ENCODE assay signal across 11 cellular contexts in genomic region chr2:28619213-28620196, GRCh38.
DNase-seq lines count a peak whose midpoint lies in the region; TF ChIP-seq lines count a peak whose summit lies in the region.
"Had no signal": no experiment of that assay in that cellular context is flagged by ENCODE, and none has a peak within 500 bp of the region (broad histone marks: within the 10 kb centered on the region; RNA-seq: fewer than 3 reads in every experiment).

No MANE protein-coding gene starts in this region.

- H2AFZ ChIP-seq in OCI-LY3 (ENCODE audit: low read depth, low read length): peak overlapping the region; percentile 16; the same call in 1 of the 2 replicates

- DNase-seq in CD4-positive, alpha-beta memory T cell: no peak
- no peak for DNase-seq in effector memory CD4-positive, alpha-beta T cell
- peak; percentile 22 for DNase-seq in pons (ENCODE audit: low spot score)
- no peak for DNase-seq in NCI-H187 (lab: John Stamatoyannopoulos, UW)
- no peak for DNase-seq in brain microvascular endothelial cell
- no peak for DNase-seq in stimulated activated CD4-positive, alpha-beta T cell treated with anti-CD3 and anti-CD28 coated beads, Interleukin-4, amount 100 ng/mL, for 1 hour
- DNase-seq in NCI-H2107 treated with DMSO at 0.1 percent for 48 hours (lab: John Stamatoyannopoulos, UW; ENCODE audit: unreplicated experiment): no peak
- DNase-seq: DMS 273 treated with DMSO at 0.1 percent for 48 hours, NCI-H146, T-helper 9 cell had no signal

- H3K4me3 ChIP-seq in CD4-positive, alpha-beta memory T cell (ENCODE audit: low read length in 2 of 2): no peak overlapping the region
- H3K4me3 ChIP-seq in OCI-LY3 (ENCODE audit: low read length) (no peak overlapping the region), brain microvascular endothelial cell (ENCODE audit: low read depth, low read length) (no peak overlapping the region)
- no peak overlapping the region for H3K4me3 ChIP-seq in effector memory CD4-positive, alpha-beta T cell (ENCODE audit: insufficient read depth, low read depth, low read length, poor library complexity, severe bottlenecking)

- in situ Hi-C loops in brain microvascular endothelial cell (cut with HindIII; ENCODE audit: low pct_ligation_motif_present, low sequenced_read_pairs): no loop called here

- no peaks in the 10 kb centered on the region for H3K36me3 ChIP-seq in CD4-positive, alpha-beta memory T cell (ENCODE audit: insufficient read depth, low read length)
- no peaks in the 10 kb centered on the region for H3K36me3 ChIP-seq in OCI-LY3 (replicated peaks; ENCODE audit: low read depth, low read length)
- no peaks in the 10 kb centered on the region for H3K36me3 ChIP-seq in effector memory CD4-positive, alpha-beta T cell (ENCODE audit: control insufficient read depth, insufficient read depth, low read length)
- H3K36me3 ChIP-seq in brain microvascular endothelial cell (replicated peaks): no peaks in the 10 kb centered on the region

- H3K27me3 ChIP-seq in CD4-positive, alpha-beta memory T cell (ENCODE audit: insufficient read depth, low read length): no peaks in the 10 kb centered on the region
- H3K27me3 ChIP-seq in OCI-LY3 (ENCODE audit: low read depth, low read length) (no peaks in the 10 kb centered on the region), brain microvascular endothelial cell (replicated peaks) (no peaks in the 10 kb centered on the region)
- H3K27me3 ChIP-seq in effector memory CD4-positive, alpha-beta T cell (replicated peaks; ENCODE audit: control insufficient read depth, insufficient read depth, low read length, poor library complexity, severe bottlenecking): no peaks in the 10 kb centered on the region

- peak overlapping the region in 6 of 8 donors; percentile 2 to 84 (median 67) for H3K4me3 Mint-ChIP-seq in CD4-positive, alpha-beta memory T cell

- peak overlapping the region; percentile 97 for H3K27ac ChIP-seq in CD4-positive, alpha-beta memory T cell (ENCODE audit: low read depth, low read length)
- H3K27ac ChIP-seq in OCI-LY3 (ENCODE audit: low read length): no peak overlapping the region
- peak overlapping the region; percentile 44 for H3K27ac ChIP-seq in effector memory CD4-positive, alpha-beta T cell (ENCODE audit: insufficient read depth, low read length, poor library complexity, severe bottlenecking)
- no peak overlapping the region for H3K27ac ChIP-seq in brain microvascular endothelial cell

- no peak for TF ChIP-seq CTCF in OCI-LY3 (IDR thresholded peaks at IDR 0.05; ENCODE audit: low read depth, low read length)
- no peak for TF ChIP-seq CTCF in brain microvascular endothelial cell (IDR thresholded peaks at IDR 0.05; ENCODE audit: low read depth, low read length, missing control alignments)

- peaks cover 0 to 3% (median 0%) of the 10 kb centered on the region in 8 donors for H3K9me3 Mint-ChIP-seq in CD4-positive, alpha-beta memory T cell

- peaks cover 62 to 79% (median 65%) of the 10 kb centered on the region in 4 donors for H3K4me1 Mint-ChIP-seq in CD4-positive, alpha-beta memory T cell

- H3K4me2 ChIP-seq in OCI-LY3 (ENCODE audit: low read length): peak overlapping the region; percentile 21; the same call in 1 of the 2 replicates

- no peaks in the 10 kb centered on the region for H3K27me3 Mint-ChIP-seq in CD4-positive, alpha-beta memory T cell

- CTCF ChIA-PET in CD4-positive, alpha-beta memory T cell (lab: Charles Lee; ENCODE audit: partially characterized antibody): interaction anchor here (1.0 to 7.8 kb wide), 3 partner anchors 10 to 25 kb away, joined by 3 to 114 read pairs (median 3); no protein-coding TSS in a partner anchor

- intact Hi-C loops in CD4-positive, alpha-beta memory T cell (cut with micrococcal nuclease): loop anchor here (2.0 to 5.0 kb wide), 3 partner anchors 13 to 727 kb away; partner anchors contain the start of genes BABAM2 and RBKS

- H3K9ac ChIP-seq in OCI-LY3 (ENCODE audit: low read length): no peak overlapping the region

- H3K9me3 ChIP-seq in CD4-positive, alpha-beta memory T cell (ENCODE audit: control insufficient read depth in 1 of 2, low read length in 2 of 2): no peaks in the 10 kb centered on the region
- H3K9me3 ChIP-seq in OCI-LY3 (ENCODE audit: insufficient read depth, low read length): no peaks in the 10 kb centered on the region
- H3K9me3 ChIP-seq in effector memory CD4-positive, alpha-beta T cell (ENCODE audit: control insufficient read depth, low read length): no peaks in the 10 kb centered on the region

- no peaks in the 10 kb centered on the region for H4K20me1 ChIP-seq in OCI-LY3 (ENCODE audit: insufficient read depth, low read length)

- peaks cover 98% of the 10 kb centered on the region for H3K4me1 ChIP-seq in CD4-positive, alpha-beta memory T cell (ENCODE audit: insufficient read depth, low read length)
- H3K4me1 ChIP-seq in OCI-LY3 (ENCODE audit: low read length): peaks cover 41% of the 10 kb centered on the region
- H3K4me1 ChIP-seq in effector memory CD4-positive, alpha-beta T cell (ENCODE audit: control insufficient read depth, insufficient read depth, low read length, poor library complexity, severe bottlenecking): peaks cover 61% of the 10 kb centered on the region

- no peaks in the 10 kb centered on the region for H3K79me2 ChIP-seq in OCI-LY3 (ENCODE audit: low read length)

- H3K27ac Mint-ChIP-seq in CD4-positive, alpha-beta memory T cell: peak overlapping the region; percentile 98 to 100 (median 100)

- POLR2A ChIA-PET in CD4-positive, alpha-beta memory T cell (lab: Charles Lee; ENCODE audit: partially characterized antibody): interaction anchor here (4.1 to 7.9 kb wide), 4 partner anchors 8 to 130 kb away, joined by 36 to 97 read pairs (median 39); partner anchors contain the start of gene PPP1CB

- H3K36me3 Mint-ChIP-seq in CD4-positive, alpha-beta memory T cell: peaks cover 0 to 6% of the 10 kb centered on the region in 2 donors

Comparison
In these comparisons a context has a peak if more than half of its experiments do, and no peak if none do; other contexts are left out.
1. H3K27ac ChIP-seq: peak in CD4-positive, alpha-beta memory T cell (single experiment) and effector memory CD4-positive, alpha-beta T cell (single experiment); none in OCI-LY3 (single experiment) and brain microvascular endothelial cell (single experiment).